17 cellular contexts compared by ENCODE assay signal in genomic region chr3:85790445-85791030, GRCh38.
DNase-seq lines count a peak whose midpoint lies in the region; ATAC-seq and TF ChIP-seq lines count a peak whose summit lies in the region.
"Had no signal": no experiment of that assay in that cellular context is flagged by ENCODE, and none has a peak within 500 bp of the region (broad histone marks: within the 10 kb centered on the region; RNA-seq: fewer than 3 reads in every experiment).

No MANE protein-coding gene starts in this region.

- no peak overlapping the region for H3K23ac ChIP-seq in H9 (ENCODE audit: insufficient read length, low read depth, low read length)

- H3K27me3 ChIP-seq in H9 (ENCODE audit: insufficient read depth, low read length), result no peaks in the 10 kb centered on the region
- H3K27me3 ChIP-seq in iPS DF 6.9 (ENCODE audit: control insufficient read depth, insufficient read depth, low read length), result no peaks in the 10 kb centered on the region
- H3K27me3 ChIP-seq: BLaER1 treated with 17β-estradiol and CSF1 and Interleukin-3, amounts not matched to agents 10 nM and 100 nM; MG63 had no signal

- no peak overlapping the region for H3K4me2 ChIP-seq in H9 (ENCODE audit: insufficient read depth, insufficient read length, low read length)
- H3K4me2 ChIP-seq: BLaER1 treated with 17β-estradiol and CSF1 and Interleukin-3, amounts not matched to agents 10 nM and 100 nM had no signal

- H3K4me3 Mint-ChIP-seq in H9, result no peak overlapping the region
- H3K4me3 Mint-ChIP-seq: CD8-positive, alpha-beta T cell had no signal

- H2BK120ac ChIP-seq in H9 (ENCODE audit: low read depth, low read length, poor library complexity, severe bottlenecking), result no peak overlapping the region

- H3K36me3 ChIP-seq in iPS DF 6.9 (ENCODE audit: control insufficient read depth, insufficient read depth, low read length), result no peaks in the 10 kb centered on the region
- H3K36me3 ChIP-seq: BLaER1 treated with 17β-estradiol and CSF1 and Interleukin-3, amounts not matched to agents 10 nM and 100 nM; MG63 had no signal

- no peak overlapping the region for H2BK12ac ChIP-seq in H9 (ENCODE audit: insufficient read length, low read depth, low read length)

- H4K8ac ChIP-seq in H9 (replicated peaks; ENCODE audit: insufficient read length, low read depth, low read length), result no peak overlapping the region

- no peak overlapping the region for H2AK5ac ChIP-seq in H9 (ENCODE audit: insufficient read length, low read length)

- H3K27me3 Mint-ChIP-seq in H9 (ENCODE audit: low read depth), result no peaks in the 10 kb centered on the region

- no peaks in the 10 kb centered on the region for H3K9me3 Mint-ChIP-seq in H9

- WGBS in H9 (ENCODE audit: extremely low coverage, insufficient read length, low lambda C conversion rate), result no CpG with 5 or more reads among the region's 5 CpGs
- no CpG with 5 or more reads among the region's 5 CpGs for WGBS in iPS DF 6.9 (ENCODE audit: insufficient coverage, insufficient read length)

- no peaks in the 10 kb centered on the region for H3K36me3 Mint-ChIP-seq in H9 (ENCODE audit: insufficient read depth in 1 of 3, low read depth in 3 of 3)
- H3K36me3 Mint-ChIP-seq: CD8-positive, alpha-beta T cell had no signal

- no peak overlapping the region for H3K27ac ChIP-seq in H9 (ENCODE audit: insufficient read length, low read depth, low read length)
- no peak overlapping the region for H3K27ac ChIP-seq in iPS DF 6.9 (ENCODE audit: low read length)
- H3K27ac ChIP-seq: BLaER1 treated with 17β-estradiol and CSF1 and Interleukin-3, amounts not matched to agents 10 nM and 100 nM; SK-N-MC had no signal

- no peak overlapping the region for H3K56ac ChIP-seq in H9 (ENCODE audit: insufficient read length, low read depth, low read length)

- no peak overlapping the region for H2AFZ ChIP-seq in H9 (ENCODE audit: low read length)

- no peak overlapping the region for H3K4ac ChIP-seq in H9 (ENCODE audit: low read depth, low read length)

- no peak overlapping the region for H3K18ac ChIP-seq in H9 (ENCODE audit: insufficient read length, low read depth, low read length)

- H3K9ac ChIP-seq in H9 (ENCODE audit: extremely low read depth, insufficient read length, low read length), result no peak overlapping the region
- H3K9ac ChIP-seq: BLaER1 treated with 17β-estradiol and CSF1 and Interleukin-3, amounts not matched to agents 10 nM and 100 nM had no signal

- no peak overlapping the region for H4K91ac ChIP-seq in H9 (ENCODE audit: insufficient read length, low read depth, low read length)

- no peak overlapping the region for H3K14ac ChIP-seq in H9 (ENCODE audit: insufficient read depth, low read length)

- no peak for ATAC-seq in GM18505 (IDR thresholded peaks at IDR 0.05; ENCODE audit: unreplicated experiment)
- ATAC-seq: CD8-positive, alpha-beta T cell had no signal

- H2BK20ac ChIP-seq in H9 (ENCODE audit: low read depth, low read length, poor library complexity, severe bottlenecking), result no peak overlapping the region

- no peak overlapping the region for H4K5ac ChIP-seq in H9 (ENCODE audit: insufficient read length, low read depth, low read length)

- DNase-seq in G401 (ENCODE audit: low spot score) (peak; percentile 99), H9 (no peak), cerebellar cortex (ENCODE audit: low spot score) (peak; percentile 99), iPS DF 6.9 (ENCODE audit: low read depth, low spot score) (peak; percentile 2), GM13977 (ENCODE audit: low spot score) (no peak), DMS114 treated with DMSO at 0.1 percent for 48 hours (lab: John Stamatoyannopoulos, UW; ENCODE audit: unreplicated experiment) (no peak)
- DNase-seq: CD8-positive, alpha-beta T cell; DND-41; GOT3; Kasumi-1; MG63; NCI-H1048; OCI-M1; SHP77 had no signal

- H3K9me3 ChIP-seq in H9 (ENCODE audit: control insufficient read depth, low read depth, low read length), result no peaks in the 10 kb centered on the region
- no peaks in the 10 kb centered on the region for H3K9me3 ChIP-seq in iPS DF 6.9 (ENCODE audit: control insufficient read depth, insufficient read depth, low read length)
- H3K9me3 ChIP-seq: BLaER1 treated with 17β-estradiol and CSF1 and Interleukin-3, amounts not matched to agents 10 nM and 100 nM; MG63 had no signal

- H3K27ac Mint-ChIP-seq in H9, result peak overlapping the region; percentile 15 to 87 (median 18); a peak in 3 of 7 replicates
- H3K27ac Mint-ChIP-seq: CD8-positive, alpha-beta T cell had no signal

- H3K79me2 ChIP-seq in H9 (ENCODE audit: insufficient read depth, low read length), result no peaks in the 10 kb centered on the region

- in situ Hi-C loops in G401 (cut with HindIII; ENCODE audit: low sequenced_read_pairs), result no loop called here
- in situ Hi-C loops in GM13977 (cut with MboI; ENCODE audit: low pct_unique_long_range_greater_than_20kb, low sequenced_read_pairs, unreplicated experiment), result no loop called here

- peaks cover 10 to 14% of the 10 kb centered on the region in 2 experiments for H3K4me1 Mint-ChIP-seq in H9

- TF ChIP-seq POLR2A in GM18505 (IDR thresholded peaks at IDR 0.05; ENCODE audit: borderline replicate concordance, extremely low read depth, insufficient read depth, insufficient read length), result no peak

- no peak overlapping the region for H3T11ph ChIP-seq in H9 (ENCODE audit: low read length)

- no peak overlapping the region for H3K4me3 ChIP-seq in iPS DF 6.9 (ENCODE audit: low read length)
- H3K4me3 ChIP-seq: BLaER1 treated with 17β-estradiol and CSF1 and Interleukin-3, amounts not matched to agents 10 nM and 100 nM; MG63; SK-N-MC had no signal

- H4K20me1 ChIP-seq in H9 (ENCODE audit: control insufficient read depth, insufficient read depth, insufficient read length), result no peaks in the 10 kb centered on the region
- H4K20me1 ChIP-seq: BLaER1 treated with 17β-estradiol and CSF1 and Interleukin-3, amounts not matched to agents 10 nM and 100 nM had no signal

- H2BK5ac ChIP-seq in H9 (ENCODE audit: insufficient read length, low read length), result no peak overlapping the region

- H3K23me2 ChIP-seq in H9 (ENCODE audit: insufficient read length, low read depth, low read length, poor library complexity, severe bottlenecking), result no peaks in the 10 kb centered on the region

- 0 out of 2 replicates have a peak, but pooled peaks cover 2% of the 10 kb centered on the region for H3K4me1 ChIP-seq in H9 (ENCODE audit: insufficient read depth, low read length)
- peaks cover 4% of the 10 kb centered on the region; the same call in 1 of the 2 replicates for H3K4me1 ChIP-seq in iPS DF 6.9 (ENCODE audit: control insufficient read depth, insufficient read depth, low read length)

- TF ChIP-seq CTCF in H9 (conservative IDR thresholded peaks at IDR 0.05), result no peak
- no peak for TF ChIP-seq CTCF in GM13977 (IDR thresholded peaks at IDR 0.05; ENCODE audit: extremely low read depth, insufficient read depth, missing control alignments)

- H2BK15ac ChIP-seq in H9 (ENCODE audit: low read depth, low read length), result no peak overlapping the region

- H3K79me1 ChIP-seq in H9 (ENCODE audit: insufficient read depth, low read depth, low read length, poor library complexity, severe bottlenecking), result no peaks in the 10 kb centered on the region

Comparison
In these comparisons a context has a peak if more than half of its experiments do, and no peak if none do; other contexts are left out.
1. DNase-seq: peak in G401 (single experiment), cerebellar cortex (single experiment) and iPS DF 6.9 (single experiment); none in H9 (single experiment), GM13977 (single experiment) and DMS114 treated with DMSO at 0.1 percent for 48 hours (single experiment).